Comparison of ENCODE assay signal across 13 cellular contexts in the genomic region with DNA sequence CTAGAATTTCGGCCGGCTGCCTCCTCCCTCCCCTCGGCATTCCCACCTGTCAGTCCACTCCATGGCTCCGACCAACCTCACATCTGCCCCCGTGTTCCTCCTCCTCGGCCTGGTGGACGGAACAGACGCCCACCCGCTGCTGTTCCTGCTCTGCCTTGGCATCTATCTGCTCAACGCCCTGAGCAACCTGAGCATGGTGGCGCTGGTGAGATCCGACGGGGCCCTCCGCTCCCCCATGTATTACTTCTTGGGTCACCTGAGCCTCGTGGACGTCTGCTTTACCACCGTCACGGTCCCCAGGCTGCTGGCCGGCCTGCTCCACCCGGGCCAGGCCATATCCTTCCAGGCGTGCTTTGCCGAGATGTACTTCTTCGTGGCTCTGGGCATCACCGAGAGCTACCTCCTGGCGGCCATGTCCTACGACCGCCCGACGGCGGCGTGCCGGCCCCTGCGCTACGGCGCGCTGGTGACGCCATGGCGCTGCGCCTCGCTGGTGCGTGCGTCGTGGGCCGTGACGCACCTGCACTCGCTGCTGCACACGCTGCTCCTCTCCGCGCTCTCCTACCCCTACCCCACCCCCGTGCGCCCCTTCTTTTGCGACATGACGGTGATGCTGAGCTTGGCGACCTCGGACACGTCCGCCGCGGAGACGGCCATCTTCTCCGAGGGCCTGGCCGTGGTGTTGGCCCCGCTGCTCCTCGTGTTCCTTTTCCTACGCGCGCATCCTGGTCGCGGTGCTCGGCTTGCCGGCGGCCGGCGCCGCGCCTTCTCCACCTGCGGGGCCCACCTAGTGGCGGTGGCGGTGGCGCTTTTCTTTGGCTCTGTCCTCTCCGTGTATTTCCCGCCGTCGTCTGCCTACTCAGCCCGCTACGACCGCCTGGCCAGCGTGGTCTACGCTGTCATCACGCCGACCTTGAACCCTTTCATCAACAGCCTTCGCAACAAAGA. TPM values are rescaled to one million over a fixed set of nuclear protein-coding genes. Genes with fewer than 3 reads are reported as not detected.
DNase-seq lines count a peak whose midpoint lies in the region; ATAC-seq and TF ChIP-seq lines count a peak whose summit lies in the region.
"Had no signal": no experiment of that assay in that cellular context is flagged by ENCODE, and none has a peak within 500 bp of the region (broad histone marks: within the 10 kb centered on the region; RNA-seq: fewer than 3 reads in every experiment).

A gene (minus strand): TSS at position 440 of the 948 bp plus-strand sequence.

- TF ChIP-seq POLR2A in vagina (IDR thresholded peaks at IDR 0.05) = no peak

- DNase-seq in activated CD4-positive, alpha-beta T cell treated with anti-CD3 and anti-CD28 coated beads, Interleukin-2, amount 50 U/mL, for 1 hour = peak; percentile 26
- DNase-seq in effector memory CD4-positive, alpha-beta T cell = no peak
- DNase-seq in stimulated activated CD4-positive, alpha-beta T cell treated with anti-CD3 and anti-CD28 coated beads, Interleukin-1b, Interleukin-23, amount 100 ng/mL, for 48 hours = peak; percentile 32
- DNase-seq in H4 (ENCODE audit: low spot score) (no peak), vagina (ENCODE audit: extremely low spot score in 2 of 2) (no peak), RPMI8226 (no peak)
- DNase-seq: NCI-H2107, Peyer's patch had no signal

- H3K9me3 ChIP-seq in ES-I3 (ENCODE audit: control insufficient read depth, insufficient read depth, low read length) (no peaks in the 10 kb centered on the region), vagina (no peaks in the 10 kb centered on the region)
- H3K9me3 ChIP-seq in effector memory CD4-positive, alpha-beta T cell (ENCODE audit: control insufficient read depth, low read length) = no peaks in the 10 kb centered on the region
- H3K9me3 ChIP-seq: Peyer's patch had no signal

- H3K27me3 ChIP-seq in effector memory CD4-positive, alpha-beta T cell (replicated peaks; ENCODE audit: control insufficient read depth, insufficient read depth, low read length, poor library complexity, severe bottlenecking) = peaks cover 4% of the 10 kb centered on the region
- no peaks in the 10 kb centered on the region for H3K27me3 ChIP-seq in vagina
- H3K27me3 ChIP-seq: BLaER1 treated with 17β-estradiol and CSF1 and Interleukin-3, amounts not matched to agents 10 nM and 100 nM; Peyer's patch had no signal

- H3K4me3 ChIP-seq in effector memory CD4-positive, alpha-beta T cell (ENCODE audit: insufficient read depth, low read depth, low read length, poor library complexity, severe bottlenecking) = peak within 1 kb of the TSS; percentile 12
- no peak within 1 kb of the TSS for H3K4me3 ChIP-seq in vagina
- H3K4me3 ChIP-seq: BLaER1 treated with 17β-estradiol and CSF1 and Interleukin-3, amounts not matched to agents 10 nM and 100 nM; K562 had no signal

- intact Hi-C loops in vagina (cut with DNase I) = no loop called here

- H3K9ac ChIP-seq in ES-I3 (ENCODE audit: low read depth, low read length) = peak within 1 kb of the TSS; percentile 54
- H3K9ac ChIP-seq: BLaER1 treated with 17β-estradiol and CSF1 and Interleukin-3, amounts not matched to agents 10 nM and 100 nM had no signal

- H3K27ac ChIP-seq in effector memory CD4-positive, alpha-beta T cell (ENCODE audit: insufficient read depth, low read length, poor library complexity, severe bottlenecking) = no peak within 1 kb of the TSS
- H3K27ac ChIP-seq in vagina = no peak within 1 kb of the TSS
- H3K27ac ChIP-seq: BLaER1 treated with 17β-estradiol and CSF1 and Interleukin-3, amounts not matched to agents 10 nM and 100 nM; Peyer's patch had no signal

- TF ChIP-seq CTCF in vagina (IDR thresholded peaks at IDR 0.05) = no peak

- no peaks in the 10 kb centered on the region for H3K36me3 ChIP-seq in ES-I3 (ENCODE audit: insufficient read depth, low read length)
- H3K36me3 ChIP-seq in effector memory CD4-positive, alpha-beta T cell (ENCODE audit: control insufficient read depth, insufficient read depth, low read length) = no peaks in the 10 kb centered on the region
- H3K36me3 ChIP-seq in vagina = no peaks in the 10 kb centered on the region
- H3K36me3 ChIP-seq: BLaER1 treated with 17β-estradiol and CSF1 and Interleukin-3, amounts not matched to agents 10 nM and 100 nM; Peyer's patch had no signal

- no peak for ATAC-seq in GM18858 (IDR thresholded peaks at IDR 0.05; ENCODE audit: unreplicated experiment)
- ATAC-seq: K562 had no signal

- H3K4me1 ChIP-seq in ES-I3 (ENCODE audit: insufficient read depth, low read length) (no peaks in the 10 kb centered on the region), vagina (no peaks in the 10 kb centered on the region)
- no peaks in the 10 kb centered on the region for H3K4me1 ChIP-seq in effector memory CD4-positive, alpha-beta T cell (ENCODE audit: control insufficient read depth, insufficient read depth, low read length, poor library complexity, severe bottlenecking)
- H3K4me1 ChIP-seq: BLaER1 treated with 17β-estradiol and CSF1 and Interleukin-3, amounts not matched to agents 10 nM and 100 nM; Peyer's patch had no signal

RNA-seq across cellular contexts. Expression of the gene that starts here (rescaled TPM):
- total RNA-seq in H4 (2014; rRNA removed; shearing (Covaris generic)) = not detected in 2 replicates
- total RNA-seq in vagina = not detected
- total RNA-seq: K562, lung microvascular endothelial cell, Peyer's patch had no signal

Comparison
In these comparisons a context has a peak if more than half of its experiments do, and no peak if none do; other contexts are left out.
1. DNase-seq: peak in activated CD4-positive, alpha-beta T cell treated with anti-CD3 and anti-CD28 coated beads, Interleukin-2, amount 50 U/mL, for 1 hour (single experiment) and stimulated activated CD4-positive, alpha-beta T cell treated with anti-CD3 and anti-CD28 coated beads, Interleukin-1b, Interleukin-23, amount 100 ng/mL, for 48 hours (single experiment); none in effector memory CD4-positive, alpha-beta T cell (0 of 3), H4 (single experiment), vagina (0 of 2) and RPMI8226 (single experiment).